In the genomic region with DNA sequence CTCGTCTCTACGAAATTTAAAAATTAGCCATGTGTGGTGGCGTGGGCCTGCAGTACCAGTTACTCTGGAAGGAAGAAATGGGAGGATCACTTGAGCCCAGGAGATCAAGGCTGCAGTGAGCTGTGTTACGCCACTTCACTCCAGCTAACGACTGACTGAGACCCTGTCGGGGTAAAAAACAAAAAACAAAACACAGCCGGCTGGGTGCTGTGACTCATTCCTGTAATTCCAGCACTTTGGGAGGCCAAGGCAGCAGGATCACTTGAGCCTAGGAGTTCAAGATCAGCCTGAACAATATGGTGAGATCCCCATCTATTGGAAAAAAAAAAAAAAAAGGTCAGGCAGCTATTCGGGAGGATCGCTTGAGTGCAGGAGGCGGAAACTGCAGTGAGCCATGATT, we compare ENCODE assay signal across 10 cellular contexts. TPM values are rescaled to one million over a fixed set of nuclear protein-coding genes. Genes with fewer than 3 reads are reported as not detected.
A peak's percentile ranks its signal among the peaks of the same experiment; 100 is the strongest.
DNase-seq lines count a peak whose midpoint lies in the region; ATAC-seq, FAIRE-seq and TF ChIP-seq lines count a peak whose summit lies in the region.
"Had no signal": no experiment of that assay in that cellular context is flagged by ENCODE, and none has a peak within 500 bp of the region (broad histone marks: within the 10 kb centered on the region; RNA-seq: fewer than 3 reads in every experiment).

No MANE protein-coding gene starts in this region.

- ATAC-seq in natural killer cell treated with Interleukin-12 subunit alpha and Interleukin-12 subunit beta and Interleukin-15 and Interleukin-18, amount 100 ng/mL, for 72 hours, result no peak
- no peak for ATAC-seq in HG02885 (IDR thresholded peaks at IDR 0.05; ENCODE audit: poor library complexity, unreplicated experiment)
- ATAC-seq in HG03095 (IDR thresholded peaks at IDR 0.05; ENCODE audit: unreplicated experiment), result no peak

- TF ChIP-seq CTCF in Caco-2 (IDR thresholded peaks at IDR 0.05; ENCODE audit: insufficient read depth in 1 of 2, low read depth in 1 of 2, low read length in 1 of 2, severe bottlenecking in 1 of 2, unreplicated experiment in 1 of 2), result no peak
- TF ChIP-seq CTCF in mammary epithelial cell (conservative IDR thresholded peaks at IDR 0.05 in 1 of 2, IDR thresholded peaks at IDR 0.05 in 1 of 2; ENCODE audit: extremely low read depth in 1 of 2, insufficient read depth in 1 of 2, low read depth in 1 of 2, low read length in 2 of 2), result no peak

- peak overlapping the region; percentile 98 for H3K4me3 Mint-ChIP-seq in Caco-2 (ENCODE audit: unreplicated experiment)
- H3K4me3 Mint-ChIP-seq in IgD-negative memory B cell, result peak overlapping the region; percentile 5 to 99 (median 98)
- peak overlapping the region; percentile 100 for H3K4me3 Mint-ChIP-seq in natural killer cell treated with Interleukin-12 subunit alpha and Interleukin-12 subunit beta and Interleukin-15 and Interleukin-18, amount 100 ng/mL, for 72 hours

- no peak for TF ChIP-seq POLR2A in H54 (IDR thresholded peaks at IDR 0.05; ENCODE audit: low read depth, low read length)

- dilution Hi-C loops in mammary epithelial cell (cut with HindIII; ENCODE audit: low sequenced_read_pairs), result no loop called here

- in situ Hi-C loops in mammary epithelial cell (cut with MboI; ENCODE audit: low sequenced_read_pairs in 2 of 2), result no loop called here

- H3K27ac ChIP-seq in mammary epithelial cell (ENCODE audit: insufficient read depth, low read depth, low read length), result no peak overlapping the region

- H3K27ac Mint-ChIP-seq in Caco-2 (ENCODE audit: unreplicated experiment), result peak overlapping the region; percentile 95
- H3K27ac Mint-ChIP-seq in IgD-negative memory B cell, result peak overlapping the region in 1 of 3 donors; percentile 98
- H3K27ac Mint-ChIP-seq in natural killer cell treated with Interleukin-12 subunit alpha and Interleukin-12 subunit beta and Interleukin-15 and Interleukin-18, amount 100 ng/mL, for 72 hours, result peak overlapping the region; percentile 90 to 93

- DNase-seq in Caco-2, result no peak
- DNase-seq in mammary epithelial cell, result no peak
- no peak for DNase-seq in natural killer cell treated with Interleukin-12 subunit alpha and Interleukin-12 subunit beta and Interleukin-15 and Interleukin-18, amount 100 ng/mL, for 72 hours (ENCODE audit: low spot score)
- DNase-seq in germinal center (ENCODE audit: low spot score), result no peak
- no peak for DNase-seq in H54 (ENCODE audit: insufficient read length, low spot score)
- DNase-seq: activated CD8-positive, alpha-beta memory T cell treated with anti-CD3 and anti-CD28 coated beads, Interleukin-2, amount 50 U/mL, for 4 hours had no signal

- H3K79me2 ChIP-seq in mammary epithelial cell (ENCODE audit: insufficient read depth, low read length), result peaks cover 73% of the 10 kb centered on the region

- peak overlapping the region; percentile 46 for H3K4me2 ChIP-seq in mammary epithelial cell (ENCODE audit: insufficient read depth, low read depth, low read length)

- H2AFZ ChIP-seq in mammary epithelial cell (ENCODE audit: low read depth, low read length), result no peak overlapping the region

- peaks cover 4% of the 10 kb centered on the region; the same call in 1 of the 2 replicates for H3K36me3 ChIP-seq in Caco-2 (ENCODE audit: control insufficient read depth, insufficient read depth, low read length)
- peaks cover 4% of the 10 kb centered on the region for H3K36me3 ChIP-seq in mammary epithelial cell (ENCODE audit: insufficient read depth, low read length)

- H4K20me1 ChIP-seq in mammary epithelial cell (ENCODE audit: insufficient read depth, low read length), result peaks cover 7% of the 10 kb centered on the region

- H3K9me3 ChIP-seq in Caco-2, result no peaks in the 10 kb centered on the region
- H3K9me3 ChIP-seq in mammary epithelial cell (replicated peaks; ENCODE audit: insufficient read depth, low read length), result no peaks in the 10 kb centered on the region

- no peak for FAIRE-seq in H54 (lab: Jason Lieb, UNC)
- FAIRE-seq: HTR-8/SVneo had no signal

- H3K4me3 ChIP-seq in Caco-2 (ENCODE audit: low read depth, low read length) (no peak overlapping the region), mammary epithelial cell (replicated peaks in 1 of 3; ENCODE audit: insufficient read depth in 1 of 3, low read depth in 2 of 3, low read length in 3 of 3) (peak overlapping the region in 1 of 3 experiments; percentile 66)

- CTCF ChIA-PET in Caco-2 (lab: Charles Lee) (no interaction called here), mammary epithelial cell (lab: Charles Lee; ENCODE audit: low non-redundant PET) (no interaction called here)

- peaks cover 77% of the 10 kb centered on the region for H3K36me3 Mint-ChIP-seq in Caco-2 (ENCODE audit: insufficient read depth, unreplicated experiment)
- H3K36me3 Mint-ChIP-seq in IgD-negative memory B cell, result peaks cover 2% of the 10 kb centered on the region
- peaks cover 16% of the 10 kb centered on the region for H3K36me3 Mint-ChIP-seq in natural killer cell treated with Interleukin-12 subunit alpha and Interleukin-12 subunit beta and Interleukin-15 and Interleukin-18, amount 100 ng/mL, for 72 hours

- no TSS peak for BruUV-seq in Caco-2 (replicated peaks; lab: Mats Ljungman, UMichigan)
- BruUV-seq in mammary epithelial cell (replicated peaks; lab: Mats Ljungman, UMichigan), result no TSS peak

- H3K4me1 ChIP-seq in Caco-2 (peaks cover 6% of the 10 kb centered on the region; the same call in 1 of the 2 replicates), mammary epithelial cell (ENCODE audit: insufficient read depth, low read length) (peaks cover 13% of the 10 kb centered on the region)

- POLR2A ChIA-PET in Caco-2 (lab: Charles Lee), result interaction anchor here (0.7 to 1.9 kb wide), 2 partner anchors 32 to 257 kb away, joined by 5 to 9 read pairs; partner anchors contain the start of gene SIDT2

- H3K9me3 Mint-ChIP-seq in Caco-2 (ENCODE audit: unreplicated experiment) (no peaks in the 10 kb centered on the region), IgD-negative memory B cell (no peaks in the 10 kb centered on the region)
- no peaks in the 10 kb centered on the region for H3K9me3 Mint-ChIP-seq in natural killer cell treated with Interleukin-12 subunit alpha and Interleukin-12 subunit beta and Interleukin-15 and Interleukin-18, amount 100 ng/mL, for 72 hours

- 70% methylated on average over 10 of the region's 10 CpGs for WGBS in mammary epithelial cell (ENCODE audit: low coverage, missing lambda C conversion rate)

- H3K27me3 ChIP-seq in Caco-2 (replicated peaks; ENCODE audit: control insufficient read depth, insufficient read depth, low read length) (no peaks in the 10 kb centered on the region), mammary epithelial cell (ENCODE audit: insufficient read depth, low read length) (no peaks in the 10 kb centered on the region)

- peaks cover 6% of the 10 kb centered on the region for H3K4me1 Mint-ChIP-seq in Caco-2 (ENCODE audit: low read depth, unreplicated experiment)
- peaks cover 38% of the 10 kb centered on the region in 3 donors for H3K4me1 Mint-ChIP-seq in IgD-negative memory B cell
- H3K4me1 Mint-ChIP-seq in natural killer cell treated with Interleukin-12 subunit alpha and Interleukin-12 subunit beta and Interleukin-15 and Interleukin-18, amount 100 ng/mL, for 72 hours (ENCODE audit: low read depth in 2 of 2), result peaks cover 27 to 33% of the 10 kb centered on the region in 2 donors

- H3K9ac ChIP-seq in mammary epithelial cell (ENCODE audit: insufficient read depth, low read length), result no peak overlapping the region

- intact Hi-C loops in Caco-2 (cut with micrococcal nuclease; ENCODE audit: unreplicated experiment) (no loop called here), mammary epithelial cell (cut with micrococcal nuclease) (no loop called here)

- no peaks in the 10 kb centered on the region for H3K27me3 Mint-ChIP-seq in Caco-2 (ENCODE audit: insufficient read depth, unreplicated experiment)
- H3K27me3 Mint-ChIP-seq in IgD-negative memory B cell, result no peaks in the 10 kb centered on the region
- H3K27me3 Mint-ChIP-seq in natural killer cell treated with Interleukin-12 subunit alpha and Interleukin-12 subunit beta and Interleukin-15 and Interleukin-18, amount 100 ng/mL, for 72 hours, result peaks cover 0 to 1% of the 10 kb centered on the region in 2 donors

RNA-seq across cellular contexts. Expression of gene PAFAH1B2, which starts 2.4 kb away (rescaled TPM):
- total RNA-seq in Caco-2 (2022) (167 and 168 TPM in 2 replicates), mammary epithelial cell (100 to 1,000 TPM; 129 to 177 TPM)
- polyA plus RNA-seq in IgD-negative memory B cell (20.6 TPM), mammary epithelial cell (75.2 TPM)
- 222 TPM for polyA minus RNA-seq in mammary epithelial cell
- total RNA-seq in natural killer cell treated with Interleukin-12 subunit alpha and Interleukin-12 subunit beta and Interleukin-15 and Interleukin-18, amount 100 ng/mL, for 72 hours, result 10 to 100 TPM; 60.6 to 76.7 TPM

RNA-seq across cellular contexts. Expression of gene SIDT2, which starts 32.0 kb away (rescaled TPM):
- 57.2 and 61.7 TPM in 2 replicates for total RNA-seq in Caco-2 (2022)
- 61.0 TPM for polyA plus RNA-seq in IgD-negative memory B cell
- 10 to 100 TPM; 17.2 to 30.6 TPM for total RNA-seq in mammary epithelial cell
- 16.2 TPM for polyA plus RNA-seq in mammary epithelial cell
- polyA minus RNA-seq in mammary epithelial cell, result 95.0 TPM
- 10 to 100 TPM; 23.1 to 30.3 TPM for total RNA-seq in natural killer cell treated with Interleukin-12 subunit alpha and Interleukin-12 subunit beta and Interleukin-15 and Interleukin-18, amount 100 ng/mL, for 72 hours

RNA-seq across cellular contexts. Expression of gene SIK3, which starts 48.3 kb away (rescaled TPM):
- total RNA-seq in Caco-2 (2022), result 65.7 and 69.4 TPM in 2 replicates
- 25.1 TPM for polyA plus RNA-seq in IgD-negative memory B cell
- 10 to 100 TPM; 22.8 to 36.5 TPM for total RNA-seq in mammary epithelial cell
- 6.1 TPM for polyA plus RNA-seq in mammary epithelial cell
- polyA minus RNA-seq in mammary epithelial cell, result 49.1 TPM
- total RNA-seq in natural killer cell treated with Interleukin-12 subunit alpha and Interleukin-12 subunit beta and Interleukin-15 and Interleukin-18, amount 100 ng/mL, for 72 hours, result 100 to 1,000 TPM in 1 of 2 donors, 10 to 100 TPM in 1; 88.7 to 111 TPM

RNA-seq across cellular contexts. Expression of gene TAGLN, which starts 52.6 kb away (rescaled TPM):
- total RNA-seq in Caco-2 (2022), result 303 and 588 TPM in 2 replicates
- polyA plus RNA-seq in IgD-negative memory B cell, result 1.6 TPM
- total RNA-seq in mammary epithelial cell, result 1,000 to 10,000 TPM in 1 of 2 donors, 100 to 1,000 TPM in 1; 171 to 3,470 TPM
- polyA plus RNA-seq in mammary epithelial cell, result 55.9 TPM
- polyA minus RNA-seq in mammary epithelial cell, result 8.0 TPM
- 1 to 10 TPM; 4.8 to 7.4 TPM for total RNA-seq in natural killer cell treated with Interleukin-12 subunit alpha and Interleukin-12 subunit beta and Interleukin-15 and Interleukin-18, amount 100 ng/mL, for 72 hours
